Comparison of ENCODE assay signal across 1 cellular context in the genomic region with DNA sequence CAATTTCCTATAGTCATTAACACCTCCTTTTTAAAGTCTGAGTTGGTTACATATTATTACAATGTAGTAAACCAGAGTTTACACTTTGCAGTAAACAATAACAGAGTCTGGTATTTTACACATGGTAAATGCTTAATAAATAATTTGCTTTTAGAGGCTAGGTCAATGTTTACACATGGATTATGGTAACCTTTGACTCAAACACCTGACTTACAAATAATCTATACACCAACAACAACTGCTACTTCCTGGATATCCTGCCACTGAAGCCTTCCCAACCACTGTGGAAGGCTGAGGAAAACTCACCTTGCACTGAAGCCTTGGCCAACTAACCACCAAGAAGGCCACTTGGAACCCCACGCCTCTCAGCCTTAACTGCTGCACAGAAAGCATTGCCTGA.
TF ChIP-seq lines count a peak whose summit lies in the region.

No MANE protein-coding gene starts in this region.

TF ChIP-seq in GM23338, 12 proteins besides CTCF, POLR2A, EP300 and RAD21 (continued from another document):
- TF ChIP-seq, protein P1, sequence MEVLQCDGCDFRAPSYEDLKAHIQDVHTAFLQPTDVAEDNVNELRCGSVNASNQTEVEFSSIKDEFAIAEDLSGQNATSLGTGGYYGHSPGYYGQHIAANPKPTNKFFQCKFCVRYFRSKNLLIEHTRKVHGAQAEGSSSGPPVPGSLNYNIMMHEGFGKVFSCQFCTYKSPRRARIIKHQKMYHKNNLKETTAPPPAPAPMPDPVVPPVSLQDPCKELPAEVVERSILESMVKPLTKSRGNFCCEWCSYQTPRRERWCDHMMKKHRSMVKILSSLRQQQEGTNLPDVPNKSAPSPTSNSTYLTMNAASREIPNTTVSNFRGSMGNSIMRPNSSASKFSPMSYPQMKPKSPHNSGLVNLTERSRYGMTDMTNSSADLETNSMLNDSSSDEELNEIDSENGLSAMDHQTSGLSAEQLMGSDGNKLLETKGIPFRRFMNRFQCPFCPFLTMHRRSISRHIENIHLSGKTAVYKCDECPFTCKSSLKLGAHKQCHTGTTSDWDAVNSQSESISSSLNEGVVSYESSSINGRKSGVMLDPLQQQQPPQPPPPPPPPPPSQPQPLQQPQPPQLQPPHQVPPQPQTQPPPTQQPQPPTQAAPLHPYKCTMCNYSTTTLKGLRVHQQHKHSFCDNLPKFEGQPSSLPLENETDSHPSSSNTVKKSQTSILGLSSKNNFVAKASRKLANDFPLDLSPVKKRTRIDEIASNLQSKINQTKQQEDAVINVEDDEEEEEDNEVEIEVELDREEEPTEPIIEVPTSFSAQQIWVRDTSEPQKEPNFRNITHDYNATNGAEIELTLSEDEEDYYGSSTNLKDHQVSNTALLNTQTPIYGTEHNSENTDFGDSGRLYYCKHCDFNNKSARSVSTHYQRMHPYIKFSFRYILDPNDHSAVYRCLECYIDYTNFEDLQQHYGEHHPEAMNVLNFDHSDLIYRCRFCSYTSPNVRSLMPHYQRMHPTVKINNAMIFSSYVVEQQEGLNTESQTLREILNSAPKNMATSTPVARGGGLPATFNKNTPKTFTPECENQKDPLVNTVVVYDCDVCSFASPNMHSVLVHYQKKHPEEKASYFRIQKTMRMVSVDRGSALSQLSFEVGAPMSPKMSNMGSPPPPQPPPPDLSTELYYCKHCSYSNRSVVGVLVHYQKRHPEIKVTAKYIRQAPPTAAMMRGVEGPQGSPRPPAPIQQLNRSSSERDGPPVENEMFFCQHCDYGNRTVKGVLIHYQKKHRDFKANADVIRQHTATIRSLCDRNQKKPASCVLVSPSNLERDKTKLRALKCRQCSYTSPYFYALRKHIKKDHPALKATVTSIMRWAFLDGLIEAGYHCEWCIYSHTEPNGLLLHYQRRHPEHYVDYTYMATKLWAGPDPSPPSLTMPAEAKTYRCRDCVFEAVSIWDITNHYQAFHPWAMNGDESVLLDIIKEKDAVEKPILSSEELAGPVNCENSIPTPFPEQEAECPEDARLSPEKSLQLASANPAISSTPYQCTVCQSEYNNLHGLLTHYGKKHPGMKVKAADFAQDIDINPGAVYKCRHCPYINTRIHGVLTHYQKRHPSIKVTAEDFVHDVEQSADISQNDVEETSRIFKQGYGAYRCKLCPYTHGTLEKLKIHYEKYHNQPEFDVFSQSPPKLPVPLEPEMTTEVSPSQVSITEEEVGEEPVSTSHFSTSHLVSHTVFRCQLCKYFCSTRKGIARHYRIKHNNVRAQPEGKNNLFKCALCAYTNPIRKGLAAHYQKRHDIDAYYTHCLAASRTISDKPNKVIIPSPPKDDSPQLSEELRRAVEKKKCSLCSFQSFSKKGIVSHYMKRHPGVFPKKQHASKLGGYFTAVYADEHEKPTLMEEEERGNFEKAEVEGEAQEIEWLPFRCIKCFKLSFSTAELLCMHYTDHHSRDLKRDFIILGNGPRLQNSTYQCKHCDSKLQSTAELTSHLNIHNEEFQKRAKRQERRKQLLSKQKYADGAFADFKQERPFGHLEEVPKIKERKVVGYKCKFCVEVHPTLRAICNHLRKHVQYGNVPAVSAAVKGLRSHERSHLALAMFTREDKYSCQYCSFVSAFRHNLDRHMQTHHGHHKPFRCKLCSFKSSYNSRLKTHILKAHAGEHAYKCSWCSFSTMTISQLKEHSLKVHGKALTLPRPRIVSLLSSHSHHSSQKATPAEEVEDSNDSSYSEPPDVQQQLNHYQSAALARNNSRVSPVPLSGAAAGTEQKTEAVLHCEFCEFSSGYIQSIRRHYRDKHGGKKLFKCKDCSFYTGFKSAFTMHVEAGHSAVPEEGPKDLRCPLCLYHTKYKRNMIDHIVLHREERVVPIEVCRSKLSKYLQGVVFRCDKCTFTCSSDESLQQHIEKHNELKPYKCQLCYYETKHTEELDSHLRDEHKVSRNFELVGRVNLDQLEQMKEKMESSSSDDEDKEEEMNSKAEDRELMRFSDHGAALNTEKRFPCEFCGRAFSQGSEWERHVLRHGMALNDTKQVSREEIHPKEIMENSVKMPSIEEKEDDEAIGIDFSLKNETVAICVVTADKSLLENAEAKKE (CRISPR knock-in tag; IDR thresholded peaks at IDR 0.05): no peak
